In genomic region chr2:204321027-204321800, GRCh38 we compare ENCODE assay signal across 1 cellular context.
TF ChIP-seq lines count a peak whose summit lies in the region.

No MANE protein-coding gene starts in this region.

TF ChIP-seq in GM23338, 12 proteins besides CTCF, POLR2A, EP300 and RAD21 (continued from another document):
- TF ChIP-seq, protein P1, sequence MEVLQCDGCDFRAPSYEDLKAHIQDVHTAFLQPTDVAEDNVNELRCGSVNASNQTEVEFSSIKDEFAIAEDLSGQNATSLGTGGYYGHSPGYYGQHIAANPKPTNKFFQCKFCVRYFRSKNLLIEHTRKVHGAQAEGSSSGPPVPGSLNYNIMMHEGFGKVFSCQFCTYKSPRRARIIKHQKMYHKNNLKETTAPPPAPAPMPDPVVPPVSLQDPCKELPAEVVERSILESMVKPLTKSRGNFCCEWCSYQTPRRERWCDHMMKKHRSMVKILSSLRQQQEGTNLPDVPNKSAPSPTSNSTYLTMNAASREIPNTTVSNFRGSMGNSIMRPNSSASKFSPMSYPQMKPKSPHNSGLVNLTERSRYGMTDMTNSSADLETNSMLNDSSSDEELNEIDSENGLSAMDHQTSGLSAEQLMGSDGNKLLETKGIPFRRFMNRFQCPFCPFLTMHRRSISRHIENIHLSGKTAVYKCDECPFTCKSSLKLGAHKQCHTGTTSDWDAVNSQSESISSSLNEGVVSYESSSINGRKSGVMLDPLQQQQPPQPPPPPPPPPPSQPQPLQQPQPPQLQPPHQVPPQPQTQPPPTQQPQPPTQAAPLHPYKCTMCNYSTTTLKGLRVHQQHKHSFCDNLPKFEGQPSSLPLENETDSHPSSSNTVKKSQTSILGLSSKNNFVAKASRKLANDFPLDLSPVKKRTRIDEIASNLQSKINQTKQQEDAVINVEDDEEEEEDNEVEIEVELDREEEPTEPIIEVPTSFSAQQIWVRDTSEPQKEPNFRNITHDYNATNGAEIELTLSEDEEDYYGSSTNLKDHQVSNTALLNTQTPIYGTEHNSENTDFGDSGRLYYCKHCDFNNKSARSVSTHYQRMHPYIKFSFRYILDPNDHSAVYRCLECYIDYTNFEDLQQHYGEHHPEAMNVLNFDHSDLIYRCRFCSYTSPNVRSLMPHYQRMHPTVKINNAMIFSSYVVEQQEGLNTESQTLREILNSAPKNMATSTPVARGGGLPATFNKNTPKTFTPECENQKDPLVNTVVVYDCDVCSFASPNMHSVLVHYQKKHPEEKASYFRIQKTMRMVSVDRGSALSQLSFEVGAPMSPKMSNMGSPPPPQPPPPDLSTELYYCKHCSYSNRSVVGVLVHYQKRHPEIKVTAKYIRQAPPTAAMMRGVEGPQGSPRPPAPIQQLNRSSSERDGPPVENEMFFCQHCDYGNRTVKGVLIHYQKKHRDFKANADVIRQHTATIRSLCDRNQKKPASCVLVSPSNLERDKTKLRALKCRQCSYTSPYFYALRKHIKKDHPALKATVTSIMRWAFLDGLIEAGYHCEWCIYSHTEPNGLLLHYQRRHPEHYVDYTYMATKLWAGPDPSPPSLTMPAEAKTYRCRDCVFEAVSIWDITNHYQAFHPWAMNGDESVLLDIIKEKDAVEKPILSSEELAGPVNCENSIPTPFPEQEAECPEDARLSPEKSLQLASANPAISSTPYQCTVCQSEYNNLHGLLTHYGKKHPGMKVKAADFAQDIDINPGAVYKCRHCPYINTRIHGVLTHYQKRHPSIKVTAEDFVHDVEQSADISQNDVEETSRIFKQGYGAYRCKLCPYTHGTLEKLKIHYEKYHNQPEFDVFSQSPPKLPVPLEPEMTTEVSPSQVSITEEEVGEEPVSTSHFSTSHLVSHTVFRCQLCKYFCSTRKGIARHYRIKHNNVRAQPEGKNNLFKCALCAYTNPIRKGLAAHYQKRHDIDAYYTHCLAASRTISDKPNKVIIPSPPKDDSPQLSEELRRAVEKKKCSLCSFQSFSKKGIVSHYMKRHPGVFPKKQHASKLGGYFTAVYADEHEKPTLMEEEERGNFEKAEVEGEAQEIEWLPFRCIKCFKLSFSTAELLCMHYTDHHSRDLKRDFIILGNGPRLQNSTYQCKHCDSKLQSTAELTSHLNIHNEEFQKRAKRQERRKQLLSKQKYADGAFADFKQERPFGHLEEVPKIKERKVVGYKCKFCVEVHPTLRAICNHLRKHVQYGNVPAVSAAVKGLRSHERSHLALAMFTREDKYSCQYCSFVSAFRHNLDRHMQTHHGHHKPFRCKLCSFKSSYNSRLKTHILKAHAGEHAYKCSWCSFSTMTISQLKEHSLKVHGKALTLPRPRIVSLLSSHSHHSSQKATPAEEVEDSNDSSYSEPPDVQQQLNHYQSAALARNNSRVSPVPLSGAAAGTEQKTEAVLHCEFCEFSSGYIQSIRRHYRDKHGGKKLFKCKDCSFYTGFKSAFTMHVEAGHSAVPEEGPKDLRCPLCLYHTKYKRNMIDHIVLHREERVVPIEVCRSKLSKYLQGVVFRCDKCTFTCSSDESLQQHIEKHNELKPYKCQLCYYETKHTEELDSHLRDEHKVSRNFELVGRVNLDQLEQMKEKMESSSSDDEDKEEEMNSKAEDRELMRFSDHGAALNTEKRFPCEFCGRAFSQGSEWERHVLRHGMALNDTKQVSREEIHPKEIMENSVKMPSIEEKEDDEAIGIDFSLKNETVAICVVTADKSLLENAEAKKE (CRISPR knock-in tag; IDR thresholded peaks at IDR 0.05), result no peak
- TF ChIP-seq POLR2AphosphoS5 (IDR thresholded peaks at IDR 0.05; ENCODE audit: low read depth), result no peak
- no peak for TF ChIP-seq STAT1 (IDR thresholded peaks at IDR 0.05; ENCODE audit: unreplicated experiment)
- TF ChIP-seq EZH2 (IDR thresholded peaks at IDR 0.05; ENCODE audit: low read depth, unreplicated experiment), result no peak
- no peak for TF ChIP-seq NANOG (IDR thresholded peaks at IDR 0.05; ENCODE audit: borderline replicate concordance)
- TF ChIP-seq ZNF114 (CRISPR knock-in tag; IDR thresholded peaks at IDR 0.05), result no peak
